ENCODE assay signal across 1 cellular context in the genomic region with DNA sequence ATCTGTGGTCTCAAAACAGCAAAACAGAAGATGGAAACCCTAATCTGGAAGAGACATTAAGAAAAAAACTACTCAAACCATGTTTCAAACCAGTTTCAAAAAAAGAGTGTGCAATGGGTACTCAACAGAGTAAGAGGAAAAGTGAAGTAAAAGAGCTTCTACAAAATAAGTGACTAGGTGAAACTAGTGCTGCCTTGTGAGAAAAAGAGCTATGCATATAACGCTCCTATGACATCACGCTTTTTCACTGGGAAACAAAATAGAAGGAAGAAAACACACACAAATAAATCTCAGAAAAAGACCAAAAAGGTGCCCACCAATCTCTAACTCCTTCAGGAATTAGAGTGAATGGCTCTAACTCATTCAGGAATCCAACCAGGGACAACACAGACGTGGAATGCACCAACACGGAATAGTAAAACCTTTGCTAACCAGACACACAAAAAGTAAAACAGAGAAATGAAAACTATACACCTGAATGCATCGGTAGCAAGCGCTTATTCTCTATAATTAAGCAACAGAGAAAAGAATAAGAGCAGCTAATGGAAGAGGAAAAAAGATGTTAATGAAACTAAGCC.
TF ChIP-seq lines count a peak whose summit lies in the region.

No MANE protein-coding gene starts in this region.

TF ChIP-seq in HCT116, 20 proteins besides CTCF, POLR2A, EP300 and RAD21:
- no peak for TF ChIP-seq REST (IDR thresholded peaks at IDR 0.05; ENCODE audit: low read depth)
- TF ChIP-seq ZFX (IDR thresholded peaks at IDR 0.05): no peak
- no peak for TF ChIP-seq EGR1 (IDR thresholded peaks at IDR 0.05; ENCODE audit: low read depth)
- no peak for TF ChIP-seq EZH2phosphoT487 (IDR thresholded peaks at IDR 0.05; ENCODE audit: borderline replicate concordance)
- TF ChIP-seq JUND (IDR thresholded peaks at IDR 0.05): no peak
- TF ChIP-seq CEBPB (IDR thresholded peaks at IDR 0.05; ENCODE audit: low read depth): no peak
- no peak for TF ChIP-seq ATF3 (IDR thresholded peaks at IDR 0.05)
- TF ChIP-seq ZNF274 (IDR thresholded peaks at IDR 0.05; ENCODE audit: low read depth, low read length): no peak
